18 cellular contexts compared by ENCODE assay signal in the genomic region with DNA sequence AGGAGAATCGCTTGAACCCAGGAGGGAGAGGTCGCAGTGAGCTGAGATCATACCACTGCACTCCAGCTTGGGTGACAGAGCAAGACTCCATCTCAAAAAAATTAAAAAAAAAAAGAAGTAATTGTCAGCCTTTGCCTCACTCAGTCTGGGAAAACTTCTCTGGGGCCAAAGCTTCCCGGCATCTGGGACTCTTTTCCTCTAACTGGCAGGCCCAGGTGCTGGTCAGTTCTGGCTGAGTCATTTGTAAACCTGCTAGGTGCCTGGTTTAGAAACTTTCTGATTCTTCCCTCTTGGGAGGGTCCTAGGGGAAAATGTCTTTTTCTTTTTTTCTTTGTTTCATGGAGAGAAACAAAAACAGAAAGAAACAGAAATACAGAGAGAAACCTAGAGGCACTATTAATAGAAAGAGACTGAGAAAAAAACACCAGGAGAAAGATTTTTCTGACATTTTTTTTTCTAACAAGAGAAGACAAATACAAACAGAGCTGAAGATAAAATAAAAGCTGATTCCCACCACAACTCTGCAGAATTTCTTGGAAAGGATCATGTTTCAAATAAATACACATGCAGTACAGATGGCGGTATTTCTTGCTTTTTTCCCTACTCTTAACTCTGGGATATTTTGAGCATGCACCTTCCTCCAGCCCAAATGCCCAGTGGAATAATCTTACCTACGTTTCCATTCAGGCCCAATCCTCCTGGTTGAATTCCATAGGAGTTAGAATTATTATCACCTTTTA. TPM values are rescaled to one million over a fixed set of nuclear protein-coding genes. Genes with fewer than 3 reads are reported as not detected.
DNase-seq lines count a peak whose midpoint lies in the region; ATAC-seq and TF ChIP-seq lines count a peak whose summit lies in the region.
"Had no signal": no experiment of that assay in that cellular context is flagged by ENCODE, and none has a peak within 500 bp of the region (broad histone marks: within the 10 kb centered on the region; RNA-seq: fewer than 3 reads in every experiment).

No MANE protein-coding gene starts in this region.

- H3K4me1 ChIP-seq in thoracic aorta (ENCODE audit: control insufficient read depth in 1 of 2, low read depth in 2 of 2), result peaks cover 8 to 37% of the 10 kb centered on the region in 2 donors
- H3K4me1 ChIP-seq: left ventricle myocardium inferior had no signal

- no peaks in the 10 kb centered on the region for H3K9me3 ChIP-seq in thoracic aorta
- H3K9me3 ChIP-seq: left ventricle myocardium inferior, prostate gland, tibial nerve had no signal

- H3K27ac ChIP-seq in thoracic aorta (peak overlapping the region; percentile 24 to 52), coronary artery (no peak overlapping the region)
- H3K27ac ChIP-seq: left ventricle myocardium inferior had no signal

- ATAC-seq in thoracic aorta (ENCODE audit: insufficient number of reproducible peaks, low FRiP score, low read depth), result no peak
- no peak for ATAC-seq in HG03442 (IDR thresholded peaks at IDR 0.05; ENCODE audit: unreplicated experiment)
- no peak for ATAC-seq in GM18498 (IDR thresholded peaks at IDR 0.05; ENCODE audit: unreplicated experiment)
- ATAC-seq: stimulated activated memory B cell treated with anti-CD40 and anti-IgM and Interleukin-4, amounts not matched to agents 10 μg/mL and 1 μg/mL and 100 μg/mL, for 72 hours had no signal

- no peaks in the 10 kb centered on the region for H3K27me3 ChIP-seq in thoracic aorta (replicated peaks; ENCODE audit: insufficient read depth)
- H3K27me3 ChIP-seq: tibial nerve had no signal

- H3K4me3 ChIP-seq in thoracic aorta (no peak overlapping the region), coronary artery (no peak overlapping the region)
- H3K4me3 ChIP-seq: left ventricle myocardium inferior, prostate gland, tibial nerve had no signal

- H3K27me3 Mint-ChIP-seq in brain (no peaks in the 10 kb centered on the region), nephron (ENCODE audit: low read depth) (peaks cover 5% of the 10 kb centered on the region)
- H3K27me3 Mint-ChIP-seq: stimulated activated memory B cell treated with anti-CD40 and anti-IgM and Interleukin-4, amounts not matched to agents 10 μg/mL and 1 μg/mL and 100 μg/mL, for 72 hours had no signal

- H3K9me3 Mint-ChIP-seq in brain (no peaks in the 10 kb centered on the region), nephron (no peaks in the 10 kb centered on the region)
- H3K9me3 Mint-ChIP-seq: stimulated activated memory B cell treated with anti-CD40 and anti-IgM and Interleukin-4, amounts not matched to agents 10 μg/mL and 1 μg/mL and 100 μg/mL, for 72 hours had no signal

- peaks cover 30% of the 10 kb centered on the region for H3K4me1 Mint-ChIP-seq in brain
- H3K4me1 Mint-ChIP-seq in nephron, result peaks cover 32% of the 10 kb centered on the region
- H3K4me1 Mint-ChIP-seq: stimulated activated memory B cell treated with anti-CD40 and anti-IgM and Interleukin-4, amounts not matched to agents 10 μg/mL and 1 μg/mL and 100 μg/mL, for 72 hours had no signal

- H3K27ac Mint-ChIP-seq in brain (peak overlapping the region; percentile 4 to 80 (median 40)), nephron (peak overlapping the region; percentile 89 to 94 (median 92))
- H3K27ac Mint-ChIP-seq: stimulated activated memory B cell treated with anti-CD40 and anti-IgM and Interleukin-4, amounts not matched to agents 10 μg/mL and 1 μg/mL and 100 μg/mL, for 72 hours had no signal

- H3K4me3 Mint-ChIP-seq in brain (no peak overlapping the region), nephron (peak overlapping the region in 1 of 3 experiments; percentile 22)
- H3K4me3 Mint-ChIP-seq: stimulated activated memory B cell treated with anti-CD40 and anti-IgM and Interleukin-4, amounts not matched to agents 10 μg/mL and 1 μg/mL and 100 μg/mL, for 72 hours had no signal

- H3K36me3 ChIP-seq in thoracic aorta, result no peaks in the 10 kb centered on the region
- H3K36me3 ChIP-seq: left ventricle myocardium inferior, prostate gland, tibial nerve had no signal

- DNase-seq in LHCN-M2 (ENCODE audit: low read depth) (peak; percentile 69), thoracic aorta (ENCODE audit: low spot score) (no peak), coronary artery (ENCODE audit: low spot score) (no peak)
- DNase-seq in stimulated activated CD4-positive, alpha-beta T cell treated with anti-CD3 and anti-CD28 coated beads, Interleukin-12 subunit alpha, Interleukin-12 subunit beta, amount 100 ng/mL, for 4 hours, result no peak
- DNase-seq: activated CD4-positive, alpha-beta T cell treated with anti-CD3 and anti-CD28 coated beads for 1 hour; activated effector memory CD4-positive, alpha-beta T cell treated with anti-CD3 and anti-CD28 coated beads, Interleukin-2, amount 50 U/mL, for 16 hours; anterior cingulate cortex; DMS79 treated with DMSO at 0.1 percent for 48 hours; left ventricle myocardium inferior; NCI-H2029; NCI-H524 treated with DMSO at 0.1 percent for 48 hours had no signal

- TF ChIP-seq CTCF in brain (conservative IDR thresholded peaks at IDR 0.05) (no peak), nephron (IDR thresholded peaks at IDR 0.05; ENCODE audit: unreplicated experiment in 3 of 3) (no peak), thoracic aorta (IDR thresholded peaks at IDR 0.05) (no peak), coronary artery (IDR thresholded peaks at IDR 0.05) (no peak)

- H3K36me3 Mint-ChIP-seq in brain, result no peaks in the 10 kb centered on the region
- no peaks in the 10 kb centered on the region for H3K36me3 Mint-ChIP-seq in nephron (ENCODE audit: low read depth)
- H3K36me3 Mint-ChIP-seq: stimulated activated memory B cell treated with anti-CD40 and anti-IgM and Interleukin-4, amounts not matched to agents 10 μg/mL and 1 μg/mL and 100 μg/mL, for 72 hours had no signal

RNA-seq across cellular contexts. Expression of gene UBAP2, which starts 22.1 kb away (rescaled TPM):
- total RNA-seq in LHCN-M2 (2014; rRNA removed), result 16.2 and 18.5 TPM in 2 replicates
- 19.2 TPM for polyA plus RNA-seq in LHCN-M2 (2012)
- polyA plus RNA-seq in brain (ENCODE audit: insufficient read depth, low read depth, low replicate concordance), result 31.4 TPM
- total RNA-seq in thoracic aorta, result 10 to 100 TPM; 21.3 to 29.9 TPM

RNA-seq across cellular contexts. Expression of gene DCAF12, which starts 55.7 kb away (rescaled TPM):
- total RNA-seq in LHCN-M2 (2014; rRNA removed) (21.7 and 25.0 TPM in 2 replicates), thoracic aorta (10 to 100 TPM; 14.9 to 31.4 TPM)
- polyA plus RNA-seq in LHCN-M2 (2012), result 12.4 TPM
- 98.5 TPM for polyA plus RNA-seq in brain (ENCODE audit: insufficient read depth, low read depth, low replicate concordance)

Comparison
In these comparisons a context has a peak if more than half of its experiments do, and no peak if none do; other contexts are left out.
1. H3K27ac ChIP-seq: peak in thoracic aorta (2 of 2); none in coronary artery (0 of 2).